In the genomic region with DNA sequence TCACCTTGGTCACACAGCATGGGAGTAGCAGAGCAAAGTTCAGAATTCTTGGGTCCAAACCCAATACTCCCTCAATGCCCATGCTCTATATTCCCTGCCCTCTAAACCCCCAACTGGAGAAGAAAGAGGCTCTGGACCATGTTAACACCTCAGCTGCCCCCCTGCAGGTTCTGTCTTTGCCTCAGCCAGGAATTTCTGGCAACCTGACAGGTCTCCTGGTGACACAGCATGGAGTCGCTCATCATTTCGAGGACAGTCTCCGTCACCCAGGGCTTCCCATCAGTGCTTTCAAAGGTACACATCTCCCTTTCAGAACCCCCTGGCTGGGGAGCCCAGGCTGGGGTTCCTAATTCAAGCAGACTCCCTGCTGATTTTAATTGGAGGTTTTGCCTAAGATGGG, we compare ENCODE assay signal across 22 cellular contexts.
DNase-seq lines count a peak whose midpoint lies in the region; ATAC-seq and TF ChIP-seq lines count a peak whose summit lies in the region.
"Had no signal": no experiment of that assay in that cellular context is flagged by ENCODE, and none has a peak within 500 bp of the region (broad histone marks: within the 10 kb centered on the region; RNA-seq: fewer than 3 reads in every experiment).

No MANE protein-coding gene starts in this region.

- H3K27me3 ChIP-seq in H7 (ENCODE audit: control insufficient read depth, insufficient read depth, low read length): no peaks in the 10 kb centered on the region

- no peaks in the 10 kb centered on the region for H3K36me3 ChIP-seq in H7 (replicated peaks; ENCODE audit: control insufficient read depth, insufficient read depth, low read length)

- no peak overlapping the region for H3K4me3 ChIP-seq in H7 (ENCODE audit: insufficient read depth, low read depth, low read length)

- H3K4me1 Mint-ChIP-seq in glutamatergic neuron (ENCODE audit: low read depth, unreplicated experiment): peaks cover 21% of the 10 kb centered on the region
- H3K4me1 Mint-ChIP-seq: T-cell had no signal

- peaks cover 2% of the 10 kb centered on the region for H3K9me3 Mint-ChIP-seq in glutamatergic neuron (ENCODE audit: unreplicated experiment)

- no peak for ATAC-seq in HG03432 (IDR thresholded peaks at IDR 0.05; ENCODE audit: unreplicated experiment)
- ATAC-seq: T-cell had no signal

- no peak overlapping the region for H3K4me3 Mint-ChIP-seq in glutamatergic neuron (ENCODE audit: unreplicated experiment)
- H3K4me3 Mint-ChIP-seq: T-cell had no signal

- H3K27ac Mint-ChIP-seq in glutamatergic neuron (ENCODE audit: unreplicated experiment): peak overlapping the region; percentile 53
- H3K27ac Mint-ChIP-seq: T-cell had no signal

- TF ChIP-seq CTCF in glutamatergic neuron (IDR thresholded peaks at IDR 0.05; ENCODE audit: partially characterized antibody, unreplicated experiment): no peak

- DNase-seq in NCI-H1092 treated with DMSO at 0.1 percent for 48 hours (lab: John Stamatoyannopoulos, UW): peak; percentile 6
- DNase-seq in NCI-H1092 (lab: John Stamatoyannopoulos, UW): no peak
- peak; percentile 2 for DNase-seq in H7
- DNase-seq in glutamatergic neuron: no peak
- DNase-seq in HUDEP-2 (lab: John Stamatoyannopoulos, UW; ENCODE audit: unreplicated experiment in 76 of 76): no peak
- DNase-seq in AG08395 (ENCODE audit: low spot score): no peak
- DNase-seq: ACHN; DMS153; DND-41; KBM-7; MV-4-11; NCI-H1436; NCI-H187 treated with DMSO at 0.1 percent for 48 hours; NCI-H510A; NCI-H748 treated with DMSO at 0.1 percent for 48 hours; NK-92 treated with Interleukin-12 subunit alpha and Interleukin-12 subunit beta, amount 100 ng/mL, for 24 hours; SHP77; T-cell had no signal

- H3K36me3 Mint-ChIP-seq in glutamatergic neuron (ENCODE audit: unreplicated experiment): no peaks in the 10 kb centered on the region
- H3K36me3 Mint-ChIP-seq: T-cell had no signal

- peaks cover 2% of the 10 kb centered on the region for H3K27me3 Mint-ChIP-seq in glutamatergic neuron (ENCODE audit: unreplicated experiment)
- H3K27me3 Mint-ChIP-seq: T-cell had no signal

- peak overlapping the region; percentile 43 for H3K27ac ChIP-seq in angular gyrus (ENCODE audit: low read depth, low read length)
- H3K27ac ChIP-seq: 22Rv1, RWPE1 had no signal

Comparison
In these comparisons a context has a peak if more than half of its experiments do, and no peak if none do; other contexts are left out.
1. DNase-seq: peak in NCI-H1092 treated with DMSO at 0.1 percent for 48 hours (single experiment) and H7 (single experiment); none in NCI-H1092 (single experiment), glutamatergic neuron (single experiment), HUDEP-2 (0 of 76) and AG08395 (single experiment).